ENCODE assay signal across 20 cellular contexts in genomic region chr1:26005392-26006105, GRCh38. TPM values are rescaled to one million over a fixed set of nuclear protein-coding genes. Genes with fewer than 3 reads are reported as not detected.
DNase-seq lines count a peak whose midpoint lies in the region; ATAC-seq, FAIRE-seq and TF ChIP-seq lines count a peak whose summit lies in the region.
"Had no signal": no experiment of that assay in that cellular context is flagged by ENCODE, and none has a peak within 500 bp of the region (broad histone marks: within the 10 kb centered on the region; RNA-seq: fewer than 3 reads in every experiment).

No MANE protein-coding gene starts in this region.

- no peaks in the 10 kb centered on the region for H3K9me1 ChIP-seq in K562 (ENCODE audit: control insufficient read depth, insufficient read depth, low read length)

- no peaks in the 10 kb centered on the region for H3K4me1 Mint-ChIP-seq in MCF 10A (ENCODE audit: insufficient read depth, unreplicated experiment)

- peaks cover 0 to 4% of the 10 kb centered on the region in 2 donors for H3K4me1 ChIP-seq in breast epithelium
- H3K4me1 ChIP-seq in K562 (replicated peaks in 1 of 2; ENCODE audit: control insufficient read depth in 2 of 2, insufficient read depth in 2 of 2, low read length in 2 of 2): peaks cover 22 to 26% of the 10 kb centered on the region in 2 experiments
- peaks cover 3% of the 10 kb centered on the region for H3K4me1 ChIP-seq in mesenchymal stem cell (ENCODE audit: control insufficient read depth, insufficient read depth, low read depth, low read length)
- peaks cover 27% of the 10 kb centered on the region for H3K4me1 ChIP-seq in suprapubic skin
- H3K4me1 ChIP-seq: A549 had no signal

- DNase-seq in breast epithelium (ENCODE audit: low spot score in 2 of 2) (no peak), MCF 10A (ENCODE audit: unreplicated experiment) (no peak), K562 (ENCODE audit: extremely low read depth in 1 of 4, low spot score in 3 of 4) (peak in 1 of 4 experiments; percentile 60), mesenchymal stem cell (no peak), suprapubic skin (ENCODE audit: low spot score in 2 of 2) (no peak), DMS153 (lab: John Stamatoyannopoulos, UW) (no peak)
- DNase-seq in activated naive CD4-positive, alpha-beta T cell (lab: John Stamatoyannopoulos, UW): no peak
- no peak for DNase-seq in stimulated activated CD4-positive, alpha-beta T cell treated with anti-CD3 and anti-CD28 coated beads, Interleukin-2, amount 100 ng/mL, for 48 hours
- DNase-seq: AML-193; CD4-positive, alpha-beta T cell; DMS79 treated with DMSO at 0.1 percent for 48 hours; GF-D8; HCEC 1CT had no signal

- POLR2A ChIA-PET in MCF 10A (lab: Yijun Ruan, JAX): interaction anchor here (0.6 to 1.3 kb wide), 3 partner anchors 152 to 166 kb away, joined by 3 to 4 read pairs (median 3); no protein-coding TSS in a partner anchor
- POLR2A ChIA-PET in K562 (lab: Yijun Ruan, JAX): interaction anchor here (1.3 kb wide), 1 partner anchor 24 kb away, joined by 4 read pairs; no protein-coding TSS in a partner anchor

- H3K27ac ChIP-seq in breast epithelium (peak overlapping the region; percentile 35 to 74), K562 (ENCODE audit: extremely low read depth, low read depth, low read length) (peak overlapping the region; percentile 38; the same call in 2 of the 3 replicates), mesenchymal stem cell (ENCODE audit: low read length, poor library complexity, severe bottlenecking) (no peak overlapping the region), suprapubic skin (peak overlapping the region; percentile 39)
- H3K27ac ChIP-seq: 22Rv1, A549, C4-2B had no signal

- H2AK5ac ChIP-seq in mesenchymal stem cell (ENCODE audit: low read length, severe bottlenecking): no peak overlapping the region

- no peaks in the 10 kb centered on the region for H4K20me1 ChIP-seq in K562 (replicated peaks; ENCODE audit: control insufficient read depth, insufficient read depth, low read length)

- no peaks in the 10 kb centered on the region for H3K79me2 ChIP-seq in K562 (ENCODE audit: control insufficient read depth, insufficient read depth, low read length)

- no peak for TF ChIP-seq RAD21 in K562 (CRISPR knock-in tag; conservative IDR thresholded peaks at IDR 0.05 in 1 of 2, IDR thresholded peaks at IDR 0.05 in 1 of 2)

- H4K8ac ChIP-seq in mesenchymal stem cell (ENCODE audit: low read length): no peak overlapping the region

- H3K27ac Mint-ChIP-seq in MCF 10A (ENCODE audit: low read depth, unreplicated experiment): no peak overlapping the region
- H3K27ac Mint-ChIP-seq: CD4-positive, alpha-beta T cell; GM23338 had no signal

- H2BK15ac ChIP-seq in mesenchymal stem cell (ENCODE audit: low read depth, poor library complexity, severe bottlenecking): peak overlapping the region; percentile 19

- 9% methylated on average over 4 of the region's 4 CpGs for WGBS in K562 (ENCODE audit: insufficient coverage, low coverage, missing lambda C conversion rate)
- 83% methylated on average over 4 of the region's 4 CpGs for WGBS in mesenchymal stem cell
- 29% methylated on average over 4 of the region's 4 CpGs for WGBS in suprapubic skin

- H3K9ac ChIP-seq in K562 (ENCODE audit: insufficient read depth in 1 of 2, low read depth in 2 of 2, low read length in 2 of 2) (peak overlapping the region; percentile 32 to 72; a peak in 3 of 4 replicates), mesenchymal stem cell (ENCODE audit: low read length) (no peak overlapping the region)

- H3K4me3 ChIP-seq in breast epithelium (no peak overlapping the region), K562 (no peak overlapping the region), mesenchymal stem cell (ENCODE audit: insufficient read depth in 1 of 2, low read depth in 1 of 2, low read length in 2 of 2) (no peak overlapping the region), suprapubic skin (no peak overlapping the region)
- H3K4me3 ChIP-seq: A549, GM23338 had no signal

- peak overlapping the region in 1 of 2 experiments; percentile 43 for H3K23ac ChIP-seq in mesenchymal stem cell (ENCODE audit: low read length in 2 of 2)

- no peaks in the 10 kb centered on the region for H3K36me3 Mint-ChIP-seq in MCF 10A (ENCODE audit: insufficient read depth, unreplicated experiment)

- H3K36me3 ChIP-seq in breast epithelium (no peaks in the 10 kb centered on the region), K562 (ENCODE audit: control insufficient read depth, insufficient read depth, low read length) (no peaks in the 10 kb centered on the region), mesenchymal stem cell (ENCODE audit: control insufficient read depth in 1 of 2, insufficient read depth in 2 of 2, low read depth in 1 of 2, low read length in 2 of 2) (no peaks in the 10 kb centered on the region), suprapubic skin (no peaks in the 10 kb centered on the region)

- H3K79me1 ChIP-seq in mesenchymal stem cell (replicated peaks; ENCODE audit: low read length, poor library complexity, severe bottlenecking): no peaks in the 10 kb centered on the region

- FAIRE-seq in K562 (lab: Jason Lieb, UNC): no peak
- FAIRE-seq: A549, H54 had no signal

- BruUV-seq in MCF 10A (replicated peaks; lab: Mats Ljungman, UMichigan) (no TSS peak), K562 (replicated peaks; lab: Mats Ljungman, UMichigan) (no TSS peak)

- intact Hi-C loops in breast epithelium (cut with DNase I; ENCODE audit: low total_unique reads) (no loop called here), MCF 10A (cut with micrococcal nuclease) (no loop called here), K562 (cut with micrococcal nuclease) (no loop called here)

- H3K18ac ChIP-seq in mesenchymal stem cell (ENCODE audit: low read depth in 1 of 2, low read length in 2 of 2): no peak overlapping the region

- ATAC-seq in K562: peak; percentile 9; the same call in 2 of the 3 replicates
- ATAC-seq: A549, GM23338 had no signal

- H4K91ac ChIP-seq in mesenchymal stem cell (ENCODE audit: low read length): no peak overlapping the region

- H3K4ac ChIP-seq in mesenchymal stem cell (ENCODE audit: low read depth in 1 of 2, low read length in 2 of 2): no peak overlapping the region

- H3K9me3 ChIP-seq in breast epithelium (no peaks in the 10 kb centered on the region), K562 (replicated peaks; ENCODE audit: control insufficient read depth, insufficient read depth, low read depth, low read length) (no peaks in the 10 kb centered on the region), mesenchymal stem cell (ENCODE audit: control insufficient read depth, low read length) (no peaks in the 10 kb centered on the region), suprapubic skin (no peaks in the 10 kb centered on the region)
- H3K9me3 ChIP-seq: A549 had no signal

- TF ChIP-seq EP300 in K562 (IDR thresholded peaks at IDR 0.05; ENCODE audit: low read length): no peak
- no peak for TF ChIP-seq EP300 in suprapubic skin (IDR thresholded peaks at IDR 0.05)

- TF ChIP-seq POLR2A in breast epithelium (IDR thresholded peaks at IDR 0.05) (no peak), K562 (conservative IDR thresholded peaks at IDR 0.05) (no peak), suprapubic skin (IDR thresholded peaks at IDR 0.05) (no peak)

- peak overlapping the region; percentile 66 for H2AFZ ChIP-seq in K562 (ENCODE audit: low read depth, low read length)
- H2AFZ ChIP-seq in mesenchymal stem cell (ENCODE audit: low read depth, low read length): no peak overlapping the region
- H2AFZ ChIP-seq: GM23338 had no signal

- H3K14ac ChIP-seq in mesenchymal stem cell (ENCODE audit: low read length in 2 of 2): no peak overlapping the region

- H2BK12ac ChIP-seq in mesenchymal stem cell (ENCODE audit: low read length in 2 of 2): no peak overlapping the region

- H3K27me3 Mint-ChIP-seq in MCF 10A (ENCODE audit: insufficient read depth, unreplicated experiment): no peaks in the 10 kb centered on the region

- no peak overlapping the region for H3K4me3 Mint-ChIP-seq in MCF 10A (ENCODE audit: unreplicated experiment)
- H3K4me3 Mint-ChIP-seq: CD4-positive, alpha-beta T cell; GM23338 had no signal

- no peak overlapping the region for H2BK120ac ChIP-seq in mesenchymal stem cell (ENCODE audit: low read depth, low read length)

- TF ChIP-seq CTCF in breast epithelium (IDR thresholded peaks at IDR 0.05) (no peak), MCF 10A (IDR thresholded peaks at IDR 0.05; ENCODE audit: unreplicated experiment) (no peak), K562 (IDR thresholded peaks at IDR 0.05 in 2 of 3, conservative IDR thresholded peaks at IDR 0.05 in 1 of 3; ENCODE audit: insufficient read depth in 2 of 3, low read depth in 1 of 3, low read length in 3 of 3) (no peak), suprapubic skin (IDR thresholded peaks at IDR 0.05) (no peak)

- no peaks in the 10 kb centered on the region for H3K9me3 Mint-ChIP-seq in MCF 10A (ENCODE audit: unreplicated experiment)
- H3K9me3 Mint-ChIP-seq: CD4-positive, alpha-beta T cell; GM23338 had no signal

- CTCF ChIA-PET in MCF 10A (lab: Yijun Ruan, JAX) (interaction anchor here (0.6 to 0.9 kb wide), 3 partner anchors 8 to 102 kb away, joined by 3 to 4 read pairs (median 3); no protein-coding TSS in a partner anchor), K562 (lab: Yijun Ruan, JAX; ENCODE audit: low intra/inter-chr PET ratio) (no interaction called here)

- in situ Hi-C loops in K562 (cut with MboI): loop anchor here (10.0 kb wide), 1 partner anchor 391 kb away; the partner anchor contains the start of gene MAN1C1

- no peaks in the 10 kb centered on the region for H3K27me3 ChIP-seq in breast epithelium
- H3K27me3 ChIP-seq in K562 (ENCODE audit: control insufficient read depth in 2 of 2, insufficient read depth in 2 of 2, low read length in 2 of 2): no peaks in the 10 kb centered on the region
- peaks cover 7 to 15% of the 10 kb centered on the region in 2 experiments for H3K27me3 ChIP-seq in mesenchymal stem cell (ENCODE audit: control insufficient read depth in 1 of 2, insufficient read depth in 1 of 2, low read length in 2 of 2)
- H3K27me3 ChIP-seq in suprapubic skin: no peaks in the 10 kb centered on the region

- peak overlapping the region; percentile 33 for H3K4me2 ChIP-seq in K562 (ENCODE audit: insufficient read depth, low read length)
- H3K4me2 ChIP-seq in mesenchymal stem cell (ENCODE audit: low read length, poor library complexity, severe bottlenecking): no peak overlapping the region
- H3K4me2 ChIP-seq: A549, GM23338 had no signal

- H2BK5ac ChIP-seq in mesenchymal stem cell (ENCODE audit: low read depth, low read length, poor library complexity, severe bottlenecking): no peak overlapping the region

RNA-seq across cellular contexts. Expression of gene PAFAH2, which starts 7.7 kb away (rescaled TPM):
- total RNA-seq in breast epithelium (10 to 100 TPM in 1 of 3 donors, 1 to 10 TPM in 2; 8.2 to 19.9 (median 9.8) TPM), MCF 10A (2022) (12.8 and 22.3 TPM in 2 replicates), K562 (2014; rRNA removed) (5.5 and 6.5 TPM in 2 replicates), K562 (2014; rRNA removed; fragmentation: Illumina TruSeq; extraction: Trizol) (6.4 and 6.8 TPM in 2 replicates), K562 (2015; rRNA removed; fragmentation: Illumina TruSeq; extraction: Trizol) (6.3 and 6.4 TPM in 2 replicates), K562 (2021) (4.7 and 5.9 TPM in 2 replicates), suprapubic skin (10 to 100 TPM; 16.6 to 31.3 (median 20.0) TPM)
- 9.2 and 10.7 TPM in 2 replicates for total RNA-seq in K562 (2011; cell fraction: chromatin; rRNA removed; ENCODE audit: low replicate concordance)
- 7.3 and 7.8 TPM in 2 replicates for total RNA-seq in K562 (2011; cell fraction: nucleolus; rRNA removed)
- total RNA-seq in K562 (2011; cell fraction: nucleoplasm; rRNA removed): 6.4 and 7.5 TPM in 2 replicates
- polyA plus RNA-seq in K562 (2011; rRNA removed) (7.5 and 10.9 TPM in 2 replicates), K562 (2014; fragmentation: Illumina TruSeq; extraction: Trizol) (7.0 and 8.7 TPM in 2 replicates), K562 (2014; fragmentation: Nextera tagmentation; extraction: Ambion mirVana) (1 to 10 TPM; 4.2 to 7.0 TPM), K562 (2014; rRNA removed) (6.0 and 6.9 TPM in 2 replicates)
- 6.0 and 7.6 TPM in 2 replicates for polyA plus RNA-seq in K562 (2011; cell fraction: cytosol; rRNA removed)
- polyA plus RNA-seq in K562 (2011; cell fraction: nucleus; rRNA removed): 6.5 and 9.1 TPM in 2 replicates
- 4.5 and 7.8 TPM in 2 replicates for polyA plus RNA-seq in K562 (2012)
- polyA minus RNA-seq in K562 (2011; rRNA and poly(A)+ RNA removed): 8.3 and 11.1 TPM in 2 replicates
- polyA minus RNA-seq in K562 (2011; cell fraction: cytosol; rRNA and poly(A)+ RNA removed): 4.3 and 7.0 TPM in 2 replicates
- polyA minus RNA-seq in K562 (2011; cell fraction: nucleus; rRNA and poly(A)+ RNA removed): 4.0 and 5.7 TPM in 2 replicates
- 7.8 TPM for polyA plus RNA-seq in mesenchymal stem cell (2013, experiment 1 of 2)
- 7.5 TPM for polyA plus RNA-seq in mesenchymal stem cell (2013, experiment 2 of 2)

RNA-seq across cellular contexts. Expression of gene EXTL1, which starts 16.0 kb away (rescaled TPM):
- 1 to 10 TPM in 1 of 3 donors, under 1 TPM in 1, not detected in 1; 0.98 to 2.8 TPM for total RNA-seq in breast epithelium
- total RNA-seq in MCF 10A (2022): not detected in 2 replicates
- 0.58 TPM in 1 of 2 replicates, not detected in the other for total RNA-seq in K562 (2011; cell fraction: chromatin; rRNA removed; ENCODE audit: low replicate concordance)
- total RNA-seq in K562 (2011; cell fraction: nucleolus; rRNA removed): 1.5 and 2.0 TPM in 2 replicates
- 0.95 and 1.9 TPM in 2 replicates for total RNA-seq in K562 (2011; cell fraction: nucleoplasm; rRNA removed)
- 0.12 and 0.23 TPM in 2 replicates for total RNA-seq in K562 (2014; rRNA removed)
- 0.04 TPM in 1 of 2 replicates, not detected in the other for total RNA-seq in K562 (2014; rRNA removed; fragmentation: Illumina TruSeq; extraction: Trizol)
- 0.07 and 0.08 TPM in 2 replicates for total RNA-seq in K562 (2015; rRNA removed; fragmentation: Illumina TruSeq; extraction: Trizol)
- total RNA-seq in K562 (2021): 0.13 and 0.16 TPM in 2 replicates
- polyA plus RNA-seq in K562 (2011; rRNA removed): 0.07 and 0.11 TPM in 2 replicates
- 0.07 and 0.13 TPM in 2 replicates for polyA plus RNA-seq in K562 (2011; cell fraction: cytosol; rRNA removed)
- 0.28 and 0.32 TPM in 2 replicates for polyA plus RNA-seq in K562 (2011; cell fraction: nucleus; rRNA removed)
- polyA plus RNA-seq in K562 (2012): 0.13 and 0.68 TPM in 2 replicates
- polyA plus RNA-seq in K562 (2014; fragmentation: Illumina TruSeq; extraction: Trizol): 0.06 TPM in 1 of 2 replicates, not detected in the other
- not detected for polyA plus RNA-seq in K562 (2014; fragmentation: Nextera tagmentation; extraction: Ambion mirVana)
- polyA plus RNA-seq in K562 (2014; rRNA removed): 0.09 and 0.16 TPM in 2 replicates
- 0.11 and 0.18 TPM in 2 replicates for polyA minus RNA-seq in K562 (2011; rRNA and poly(A)+ RNA removed)
- polyA minus RNA-seq in K562 (2011; cell fraction: cytosol; rRNA and poly(A)+ RNA removed): 0.29 and 0.55 TPM in 2 replicates
- 1.3 and 2.3 TPM in 2 replicates for polyA minus RNA-seq in K562 (2011; cell fraction: nucleus; rRNA and poly(A)+ RNA removed)
- polyA plus RNA-seq in mesenchymal stem cell (2013, experiment 1 of 2): 0.41 TPM
- 0.38 TPM for polyA plus RNA-seq in mesenchymal stem cell (2013, experiment 2 of 2)
- 1 to 10 TPM; 1.6 to 9.5 (median 4.2) TPM for total RNA-seq in suprapubic skin
- total RNA-seq: CD4-positive, alpha-beta T cell; HT-29 had no signal

RNA-seq across cellular contexts. Expression of gene SLC30A2, which starts 40.4 kb away (rescaled TPM):
- total RNA-seq in breast epithelium: 1 to 10 TPM in 1 of 3 donors, under 1 TPM in 2; 0.16 to 1.3 (median 0.33) TPM
- total RNA-seq in MCF 10A (2022): not detected in 2 replicates
- total RNA-seq in K562 (2011; cell fraction: chromatin; rRNA removed; ENCODE audit: low replicate concordance): 0.42 TPM in 1 of 2 replicates, not detected in the other
- 0.33 and 0.53 TPM in 2 replicates for total RNA-seq in K562 (2011; cell fraction: nucleolus; rRNA removed)
- total RNA-seq in K562 (2011; cell fraction: nucleoplasm; rRNA removed): 0.51 TPM in 1 of 2 replicates, not detected in the other
- 0.18 TPM in 1 of 2 replicates, not detected in the other for total RNA-seq in K562 (2014; rRNA removed)
- not detected in 2 replicates for total RNA-seq in K562 (2014; rRNA removed; fragmentation: Illumina TruSeq; extraction: Trizol)
- not detected in 2 replicates for total RNA-seq in K562 (2015; rRNA removed; fragmentation: Illumina TruSeq; extraction: Trizol)
- 0.11 and 0.13 TPM in 2 replicates for total RNA-seq in K562 (2021)
- polyA plus RNA-seq in K562 (2011; rRNA removed): 0.07 and 0.08 TPM in 2 replicates
- polyA plus RNA-seq in K562 (2011; cell fraction: cytosol; rRNA removed): 0.19 and 0.22 TPM in 2 replicates
- 0.10 TPM in 2 replicates for polyA plus RNA-seq in K562 (2011; cell fraction: nucleus; rRNA removed)
- polyA plus RNA-seq in K562 (2012): 0.03 and 0.32 TPM in 2 replicates
- polyA plus RNA-seq in K562 (2014; fragmentation: Illumina TruSeq; extraction: Trizol): 0.07 TPM in 1 of 2 replicates, not detected in the other
- polyA plus RNA-seq in K562 (2014; fragmentation: Nextera tagmentation; extraction: Ambion mirVana): under 1 TPM; 0.01 to 0.06 TPM
- polyA plus RNA-seq in K562 (2014; rRNA removed): 0.03 TPM in 1 of 2 replicates, not detected in the other
- 0.21 TPM in 1 of 2 replicates, not detected in the other for polyA minus RNA-seq in K562 (2011; rRNA and poly(A)+ RNA removed)
- not detected in 2 replicates for polyA minus RNA-seq in K562 (2011; cell fraction: cytosol; rRNA and poly(A)+ RNA removed)
- polyA minus RNA-seq in K562 (2011; cell fraction: nucleus; rRNA and poly(A)+ RNA removed): 0.13 TPM in 1 of 2 replicates, not detected in the other
- not detected for polyA plus RNA-seq in mesenchymal stem cell (2013, experiment 1 of 2)
- not detected for polyA plus RNA-seq in mesenchymal stem cell (2013, experiment 2 of 2)
- 1 to 10 TPM in 2 of 4 donors, under 1 TPM in 2; 0.15 to 2.0 (median 1.1) TPM for total RNA-seq in suprapubic skin
- total RNA-seq: CD4-positive, alpha-beta T cell had no signal
- polyA plus RNA-seq: A549, BJ, GM23338 had no signal
